ENCODE assay signal across 9 cellular contexts in the genomic region with DNA sequence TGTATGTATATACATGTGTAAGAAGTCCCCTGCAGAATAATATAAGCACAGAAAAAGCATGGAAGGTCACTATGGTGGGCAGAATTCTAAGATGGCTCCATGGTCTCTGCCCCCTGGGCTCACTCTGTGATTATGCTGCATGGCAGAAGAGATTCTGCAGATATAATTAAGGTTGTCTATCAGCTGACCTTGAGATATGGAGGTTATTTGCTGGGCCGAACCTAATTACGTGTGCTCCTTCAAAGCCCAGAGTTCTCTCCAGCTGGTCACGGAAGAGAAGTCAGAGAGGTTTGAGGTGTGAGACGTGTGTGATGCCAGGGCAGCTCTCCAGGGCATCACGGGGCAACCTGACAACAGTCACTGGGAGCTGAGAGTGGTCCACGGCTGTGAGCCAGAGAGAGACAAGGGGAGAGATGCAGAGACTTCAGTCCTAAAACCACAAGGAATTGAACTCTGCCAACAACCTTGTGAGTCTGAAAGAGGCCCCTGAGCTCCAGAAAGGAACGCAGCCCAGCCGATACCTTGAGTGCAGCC. TPM values are rescaled to one million over a fixed set of nuclear protein-coding genes. Genes with fewer than 3 reads are reported as not detected.
"Had no signal": no experiment of that assay in that cellular context is flagged by ENCODE, and none has a peak within 500 bp of the region (broad histone marks: within the 10 kb centered on the region; RNA-seq: fewer than 3 reads in every experiment).

No MANE protein-coding gene starts in this region.

- H3K27ac ChIP-seq: GM23248, HL-60 had no signal

- H3K4me3 ChIP-seq: GM23248, HAP-1 had no signal

- H3K9me3 ChIP-seq: HAP-1 had no signal

- H3K9ac ChIP-seq: GM23248 had no signal

- H3K36me3 Mint-ChIP-seq: IgD-negative memory B cell had no signal

- H3K36me3 ChIP-seq: HAP-1 had no signal

- H2AFZ ChIP-seq: GM23248 had no signal

- H3K27ac Mint-ChIP-seq: HFFc6, IgD-negative memory B cell had no signal

- FAIRE-seq: HepG2 had no signal

- H3K4me3 Mint-ChIP-seq: HFFc6, IgD-negative memory B cell had no signal

- DNase-seq: GM23248, GOT3, H7 had no signal

RNA-seq across cellular contexts. Expression of a gene that starts 11.5 kb away (rescaled TPM):
- total RNA-seq: HepG2, HFFc6, HT1080 had no signal
- polyA plus RNA-seq: GM23248, HepG2, IgD-negative memory B cell had no signal

RNA-seq across cellular contexts. Expression of a gene that starts 33.2 kb away (rescaled TPM):
- polyA plus RNA-seq: IgD-negative memory B cell had no signal
